ENCODE assay signal across 35 cellular contexts in the genomic region with DNA sequence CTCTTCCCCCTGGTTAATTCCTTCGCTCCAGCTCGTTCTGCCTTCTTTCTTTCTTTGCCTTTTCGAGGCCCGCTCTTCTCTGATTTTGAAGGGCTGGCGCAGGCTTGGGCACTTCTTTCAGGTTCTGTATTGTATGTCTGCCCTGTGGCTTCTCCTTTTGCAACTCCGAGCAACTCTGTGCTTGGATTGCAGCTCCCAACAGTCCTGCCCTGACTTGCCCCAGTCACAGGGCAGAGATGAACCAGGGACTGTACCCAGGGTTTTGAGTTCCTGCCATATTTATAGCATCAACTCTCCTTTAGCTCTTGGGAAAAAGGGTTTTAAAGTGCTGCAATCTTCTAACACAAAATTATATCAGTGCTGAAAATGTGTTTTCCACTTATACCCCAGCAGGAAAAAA. TPM values are rescaled to one million over a fixed set of nuclear protein-coding genes. Genes with fewer than 3 reads are reported as not detected.
DNase-seq lines count a peak whose midpoint lies in the region; ATAC-seq and TF ChIP-seq lines count a peak whose summit lies in the region.
"Had no signal": no experiment of that assay in that cellular context is flagged by ENCODE, and none has a peak within 500 bp of the region (broad histone marks: within the 10 kb centered on the region; RNA-seq: fewer than 3 reads in every experiment).

No MANE protein-coding gene starts in this region.

- TF ChIP-seq POLR2A in breast epithelium (IDR thresholded peaks at IDR 0.05), result no peak

- no peak overlapping the region for H3K27ac Mint-ChIP-seq in MCF 10A (ENCODE audit: low read depth, unreplicated experiment)
- peak overlapping the region; percentile 97 for H3K27ac Mint-ChIP-seq in activated CD8-positive, alpha-beta T cell treated with anti-CD3 and anti-CD28 coated beads, Interleukin-2, amount 10 ng/mL, durations not matched to agents 7 days and 5 days
- no peak overlapping the region for H3K27ac Mint-ChIP-seq in activated naive CD4-positive, alpha-beta T cell treated with anti-CD3 and anti-CD28 coated beads for 36 hours
- H3K27ac Mint-ChIP-seq: activated CD4-positive, alpha-beta memory T cell treated with anti-CD3 and anti-CD28 coated beads, Interleukin-2, amount 10 ng/mL, durations not matched to agents 7 days and 5 days; brain had no signal

- no peak overlapping the region for H3K4me3 Mint-ChIP-seq in MCF 10A (ENCODE audit: unreplicated experiment)
- H3K4me3 Mint-ChIP-seq in activated CD8-positive, alpha-beta T cell treated with anti-CD3 and anti-CD28 coated beads, Interleukin-2, amount 10 ng/mL, durations not matched to agents 7 days and 5 days, result peak overlapping the region; percentile 83
- no peak overlapping the region for H3K4me3 Mint-ChIP-seq in activated naive CD4-positive, alpha-beta T cell treated with anti-CD3 and anti-CD28 coated beads for 36 hours
- H3K4me3 Mint-ChIP-seq: activated CD4-positive, alpha-beta memory T cell treated with anti-CD3 and anti-CD28 coated beads, Interleukin-2, amount 10 ng/mL, durations not matched to agents 7 days and 5 days; brain; neural crest cell had no signal

- H3K27ac ChIP-seq in breast epithelium (peak overlapping the region; percentile 19 to 38), epithelial cell of prostate (peak overlapping the region; percentile 63)
- H3K27ac ChIP-seq: BLaER1, dorsolateral prefrontal cortex, pancreas, thoracic aorta, uterus had no signal

- CTCF ChIA-PET in MCF 10A (lab: Yijun Ruan, JAX), result interaction anchor here (0.6 to 0.8 kb wide), 2 partner anchors 297 to 395 kb away, joined by 4 read pairs; no protein-coding TSS in a partner anchor
- CTCF ChIA-PET in activated CD8-positive, alpha-beta T cell treated with anti-CD3 and anti-CD28 coated beads, Interleukin-2, amount 10 ng/mL, durations not matched to agents 7 days and 5 days (lab: Charles Lee), result interaction anchor here (0.8 to 10.2 kb wide), 3 partner anchors 9 to 13 kb away, joined by 3 to 82 read pairs (median 9); no protein-coding TSS in a partner anchor
- CTCF ChIA-PET in activated naive CD4-positive, alpha-beta T cell treated with anti-CD3 and anti-CD28 coated beads for 36 hours (lab: Charles Lee), result no interaction called here

- H3K27me3 Mint-ChIP-seq in MCF 10A (ENCODE audit: insufficient read depth, unreplicated experiment), result no peaks in the 10 kb centered on the region
- H3K27me3 Mint-ChIP-seq in activated CD8-positive, alpha-beta T cell treated with anti-CD3 and anti-CD28 coated beads, Interleukin-2, amount 10 ng/mL, durations not matched to agents 7 days and 5 days (ENCODE audit: low read depth), result no peaks in the 10 kb centered on the region
- H3K27me3 Mint-ChIP-seq in activated naive CD4-positive, alpha-beta T cell treated with anti-CD3 and anti-CD28 coated beads for 36 hours (ENCODE audit: low read depth), result peaks cover 12% of the 10 kb centered on the region
- H3K27me3 Mint-ChIP-seq: brain had no signal

- no peaks in the 10 kb centered on the region for H3K9me3 Mint-ChIP-seq in MCF 10A (ENCODE audit: unreplicated experiment)
- H3K9me3 Mint-ChIP-seq in activated CD8-positive, alpha-beta T cell treated with anti-CD3 and anti-CD28 coated beads, Interleukin-2, amount 10 ng/mL, durations not matched to agents 7 days and 5 days (ENCODE audit: insufficient read depth), result no peaks in the 10 kb centered on the region
- H3K9me3 Mint-ChIP-seq in activated naive CD4-positive, alpha-beta T cell treated with anti-CD3 and anti-CD28 coated beads for 36 hours, result peaks cover 5% of the 10 kb centered on the region

- no peak for ATAC-seq in activated CD8-positive, alpha-beta T cell treated with anti-CD3 and anti-CD28 coated beads, Interleukin-2, amount 10 ng/mL, durations not matched to agents 7 days and 5 days
- ATAC-seq: HCT116, HepG2, left colon, pancreas, SK-N-SH treated with all-trans-retinoic acid at 6 μM for 48 hours had no signal

- DNase-seq in breast epithelium (ENCODE audit: low spot score in 2 of 2) (no peak), MCF 10A (ENCODE audit: unreplicated experiment) (no peak), epithelial cell of prostate (ENCODE audit: low read depth, low spot score) (no peak), GOT3 (lab: John Stamatoyannopoulos, UW) (no peak), HUDEP-2 (lab: John Stamatoyannopoulos, UW; ENCODE audit: unreplicated experiment in 76 of 76) (no peak)
- no peak for DNase-seq in activated CD8-positive, alpha-beta T cell treated with anti-CD3 and anti-CD28 coated beads, Interleukin-2, amount 10 ng/mL, durations not matched to agents 7 days and 5 days
- DNase-seq in activated naive CD4-positive, alpha-beta T cell treated with anti-CD3 and anti-CD28 coated beads for 36 hours, result no peak
- DNase-seq: activated CD4-positive, alpha-beta memory T cell treated with anti-CD3 and anti-CD28 coated beads, Interleukin-2, amount 10 ng/mL, durations not matched to agents 7 days and 5 days; activated CD4-positive, CD25-positive, alpha-beta regulatory T cell treated with anti-CD3 and anti-CD28 coated beads, Interleukin-2, amount 50 U/mL, for 72 hours; activated naive CD4-positive, alpha-beta T cell; amniotic stem cell; DMS153; dorsolateral prefrontal cortex; hippocampal formation; Kasumi-1; left colon; NCI-H1417 treated with DMSO at 0.1 percent for 48 hours; NCI-H2081; NCI-H345; NCI-H69; pancreas; retina; Right ventricle myocardium superior; stimulated activated naive CD4-positive, alpha-beta T cell treated with Interleukin-2 at 50 U/mL for 16 hours; uterus had no signal

- TF ChIP-seq CTCF in breast epithelium (IDR thresholded peaks at IDR 0.05) (no peak), MCF 10A (IDR thresholded peaks at IDR 0.05; ENCODE audit: unreplicated experiment) (no peak)

- H3K4me1 Mint-ChIP-seq in MCF 10A (ENCODE audit: insufficient read depth, unreplicated experiment), result peaks cover 5% of the 10 kb centered on the region
- H3K4me1 Mint-ChIP-seq in activated CD8-positive, alpha-beta T cell treated with anti-CD3 and anti-CD28 coated beads, Interleukin-2, amount 10 ng/mL, durations not matched to agents 7 days and 5 days (ENCODE audit: low read depth), result peaks cover 80% of the 10 kb centered on the region
- peaks cover 19% of the 10 kb centered on the region for H3K4me1 Mint-ChIP-seq in activated naive CD4-positive, alpha-beta T cell treated with anti-CD3 and anti-CD28 coated beads for 36 hours (ENCODE audit: low read depth)
- H3K4me1 Mint-ChIP-seq: brain had no signal

- H3K27me3 ChIP-seq in breast epithelium, result no peaks in the 10 kb centered on the region
- H3K27me3 ChIP-seq: pancreas, uterus had no signal

- no TSS peak for BruUV-seq in MCF 10A (replicated peaks; lab: Mats Ljungman, UMichigan)

- H3K36me3 ChIP-seq in breast epithelium, result no peaks in the 10 kb centered on the region
- H3K36me3 ChIP-seq: BLaER1, pancreas, thoracic aorta, uterus had no signal

- intact Hi-C loops in breast epithelium (cut with DNase I; ENCODE audit: low total_unique reads) (no loop called here), MCF 10A (cut with micrococcal nuclease) (no loop called here)
- intact Hi-C loops in activated naive CD4-positive, alpha-beta T cell treated with anti-CD3 and anti-CD28 coated beads for 36 hours (cut with micrococcal nuclease), result no loop called here

- POLR2A ChIA-PET in MCF 10A (lab: Yijun Ruan, JAX), result interaction anchor here (0.7 to 1.4 kb wide), 3 partner anchors 9 to 380 kb away, joined by 3 to 6 read pairs (median 3); no protein-coding TSS in a partner anchor
- POLR2A ChIA-PET in activated CD8-positive, alpha-beta T cell treated with anti-CD3 and anti-CD28 coated beads, Interleukin-2, amount 10 ng/mL, durations not matched to agents 7 days and 5 days (lab: Charles Lee), result interaction anchor here (1.2 to 12.1 kb wide), 4 partner anchors 11 to 36 kb away, joined by 6 to 218 read pairs (median 51); a partner anchor contains a TSS

- H3K9me3 ChIP-seq in breast epithelium, result peaks cover 0 to 5% of the 10 kb centered on the region in 2 donors
- H3K9me3 ChIP-seq: pancreas, thoracic aorta had no signal

- peak overlapping the region in 2 of 3 donors; percentile 22 to 34 for H3K4me3 ChIP-seq in breast epithelium
- H3K4me3 ChIP-seq: BLaER1, dorsolateral prefrontal cortex, pancreas, thoracic aorta, uterus had no signal

- no peaks in the 10 kb centered on the region for H3K4me1 ChIP-seq in breast epithelium
- H3K4me1 ChIP-seq: pancreas, uterus had no signal

- no peaks in the 10 kb centered on the region for H3K36me3 Mint-ChIP-seq in MCF 10A (ENCODE audit: insufficient read depth, unreplicated experiment)
- peaks cover 44% of the 10 kb centered on the region for H3K36me3 Mint-ChIP-seq in activated CD8-positive, alpha-beta T cell treated with anti-CD3 and anti-CD28 coated beads, Interleukin-2, amount 10 ng/mL, durations not matched to agents 7 days and 5 days (ENCODE audit: low read depth)
- H3K36me3 Mint-ChIP-seq in activated naive CD4-positive, alpha-beta T cell treated with anti-CD3 and anti-CD28 coated beads for 36 hours (ENCODE audit: low read depth), result no peaks in the 10 kb centered on the region

RNA-seq across cellular contexts. Expression of a gene that starts 31.1 kb away (rescaled TPM):
- total RNA-seq in breast epithelium, result 1 to 10 TPM in 2 of 3 donors, under 1 TPM in 1; 0.96 to 3.2 (median 2.0) TPM
- total RNA-seq in MCF 10A (2022), result not detected in 2 replicates
- 100 to 1,000 TPM; 667 to 675 TPM for total RNA-seq in activated CD8-positive, alpha-beta T cell treated with anti-CD3 and anti-CD28 coated beads, Interleukin-2, amount 10 ng/mL, durations not matched to agents 7 days and 5 days
- total RNA-seq in activated naive CD4-positive, alpha-beta T cell treated with anti-CD3 and anti-CD28 coated beads for 36 hours, result 1 to 10 TPM; 1.3 to 1.4 TPM
- total RNA-seq: chondrocyte, HepG2, lung microvascular endothelial cell, skeletal muscle tissue had no signal

RNA-seq across cellular contexts. Expression of a gene that starts 39.8 kb away (rescaled TPM):
- total RNA-seq in breast epithelium (1 to 10 TPM in 2 of 3 donors, under 1 TPM in 1; 0.64 to 3.6 (median 3.5) TPM), MCF 10A (2022) (not detected in 2 replicates)
- 100 to 1,000 TPM; 423 to 439 TPM for total RNA-seq in activated CD8-positive, alpha-beta T cell treated with anti-CD3 and anti-CD28 coated beads, Interleukin-2, amount 10 ng/mL, durations not matched to agents 7 days and 5 days
- 1 to 10 TPM in 1 of 2 experiments, under 1 TPM in 1; 0.94 to 1.7 TPM for total RNA-seq in activated naive CD4-positive, alpha-beta T cell treated with anti-CD3 and anti-CD28 coated beads for 36 hours
- total RNA-seq: chondrocyte, HepG2, lung microvascular endothelial cell, neural crest cell had no signal

Comparison
In these comparisons a context has a peak if more than half of its experiments do, and no peak if none do; other contexts are left out.
1. RNA of a gene that starts 31.1 kb away (total RNA-seq): 667 to 675 TPM in activated CD8-positive, alpha-beta T cell treated with anti-CD3 and anti-CD28 coated beads, Interleukin-2, amount 10 ng/mL, durations not matched to agents 7 days and 5 days; 0.96 to 3.2 TPM in breast epithelium, 1.3 to 1.4 TPM in activated naive CD4-positive, alpha-beta T cell treated with anti-CD3 and anti-CD28 coated beads for 36 hours and not detected in MCF 10A; every median in the first group is over 100 times any median in the second.
2. RNA of a gene that starts 39.8 kb away (total RNA-seq): 423 to 439 TPM in activated CD8-positive, alpha-beta T cell treated with anti-CD3 and anti-CD28 coated beads, Interleukin-2, amount 10 ng/mL, durations not matched to agents 7 days and 5 days; 0.64 to 3.6 TPM in breast epithelium, 0.94 to 1.7 TPM in activated naive CD4-positive, alpha-beta T cell treated with anti-CD3 and anti-CD28 coated beads for 36 hours and not detected in MCF 10A; every median in the first group is over 10 times any median in the second.